ENCODE assay signal across 1 cellular context in genomic region chr6:42938987-42939809, GRCh38.
A peak's percentile ranks its signal among the peaks of the same experiment; 100 is the strongest.
TF ChIP-seq lines count a peak whose summit lies in the region.

No MANE protein-coding gene starts in this region.

TF ChIP-seq in HepG2, 621 proteins besides CTCF, POLR2A, EP300 and RAD21 (continued from another document and continues in another):
- TF ChIP-seq CREB3 (CRISPR knock-in tag; IDR thresholded peaks at IDR 0.05), result no peak
- peak; percentile 35; the same call in 1 of the 2 replicates for TF ChIP-seq SOX13 (IDR thresholded peaks at IDR 0.05)
- TF ChIP-seq SOX13 (CRISPR knock-in tag; conservative IDR thresholded peaks at IDR 0.05 in 1 of 2, IDR thresholded peaks at IDR 0.05 in 1 of 2), result peak in 1 of 2 experiments; percentile 79; a peak in 2 of 4 replicates
- TF ChIP-seq ZNF772 (CRISPR knock-in tag; IDR thresholded peaks at IDR 0.05), result no peak
- TF ChIP-seq ZNF883 (CRISPR knock-in tag; IDR thresholded peaks at IDR 0.05; ENCODE audit: not compliant biosample characterization), result no peak
- TF ChIP-seq ZNF224 (CRISPR knock-in tag; IDR thresholded peaks at IDR 0.05), result no peak
- no peak for TF ChIP-seq ETV6 (CRISPR knock-in tag; conservative IDR thresholded peaks at IDR 0.05)
- TF ChIP-seq MEIS1 (CRISPR knock-in tag; IDR thresholded peaks at IDR 0.05; ENCODE audit: borderline replicate concordance), result peak; percentile 60; the same call in 1 of the 2 replicates
- TF ChIP-seq SIN3B (IDR thresholded peaks at IDR 0.05; ENCODE audit: low read length), result no peak
- TF ChIP-seq HNF1A (IDR thresholded peaks at IDR 0.05; ENCODE audit: low read depth), result no peak
- TF ChIP-seq HNF1A (CRISPR knock-in tag; IDR thresholded peaks at IDR 0.05; ENCODE audit: borderline replicate concordance), result no peak; the same call in none of the 2 replicates
- TF ChIP-seq GMEB2 (CRISPR knock-in tag; IDR thresholded peaks at IDR 0.05; ENCODE audit: low read depth), result no peak
- TF ChIP-seq ZNF33B (CRISPR knock-in tag; IDR thresholded peaks at IDR 0.05), result no peak
- TF ChIP-seq HNRNPK (IDR thresholded peaks at IDR 0.05; ENCODE audit: low read depth, low read length, poor library complexity, severe bottlenecking), result no peak
- no peak for TF ChIP-seq ZNF549 (CRISPR knock-in tag; IDR thresholded peaks at IDR 0.05)
- TF ChIP-seq ZMYM2 (CRISPR knock-in tag; IDR thresholded peaks at IDR 0.05), result 0 out of 2 replicates have a peak, but pooled peaks have one; percentile 28
- no peak for TF ChIP-seq RBFOX2 (IDR thresholded peaks at IDR 0.05; ENCODE audit: low read depth, low read length)
- peak; percentile 98 for TF ChIP-seq SALL1 (CRISPR knock-in tag; IDR thresholded peaks at IDR 0.05)
- peak; percentile 65; the same call in 1 of the 2 replicates for TF ChIP-seq MED13 (CRISPR knock-in tag; IDR thresholded peaks at IDR 0.05)
- 0 out of 2 replicates have a peak, but pooled peaks have one; percentile 44 for TF ChIP-seq KLF9 (CRISPR knock-in tag; IDR thresholded peaks at IDR 0.05; ENCODE audit: low read depth)
- no peak for TF ChIP-seq MTF1 (CRISPR knock-in tag; IDR thresholded peaks at IDR 0.05)
- peak; percentile 70; the same call in 1 of the 2 replicates for TF ChIP-seq REL (CRISPR knock-in tag; conservative IDR thresholded peaks at IDR 0.05)
- peak; percentile 85 for TF ChIP-seq HINFP (CRISPR knock-in tag; IDR thresholded peaks at IDR 0.05; ENCODE audit: low read depth)
- TF ChIP-seq CERS6 (CRISPR knock-in tag; IDR thresholded peaks at IDR 0.05), result no peak
- TF ChIP-seq KDM6A (CRISPR knock-in tag; IDR thresholded peaks at IDR 0.05; ENCODE audit: low read depth), result peak; percentile 82
- TF ChIP-seq NR0B2 (CRISPR knock-in tag; IDR thresholded peaks at IDR 0.05), result no peak
- TF ChIP-seq NR2F1 (CRISPR knock-in tag; IDR thresholded peaks at IDR 0.05), result peak in 1 of 2 experiments; percentile 69; a peak in 2 of 4 replicates
- TF ChIP-seq HOXA5 (CRISPR knock-in tag; IDR thresholded peaks at IDR 0.05), result no peak
- TF ChIP-seq ZNF800 (CRISPR knock-in tag; IDR thresholded peaks at IDR 0.05), result 0 out of 2 replicates have a peak, but pooled peaks have one; percentile 27
- peak; percentile 77; the same call in 1 of the 2 replicates for TF ChIP-seq ZNF564 (CRISPR knock-in tag; IDR thresholded peaks at IDR 0.05)
- TF ChIP-seq ZBTB10 (CRISPR knock-in tag; IDR thresholded peaks at IDR 0.05; ENCODE audit: borderline replicate concordance), result no peak
- TF ChIP-seq E2F2 (CRISPR knock-in tag; IDR thresholded peaks at IDR 0.05; ENCODE audit: borderline replicate concordance), result no peak
- no peak for TF ChIP-seq DDIT3 (CRISPR knock-in tag; IDR thresholded peaks at IDR 0.05)
- TF ChIP-seq SMAD3 (CRISPR knock-in tag; IDR thresholded peaks at IDR 0.05), result peak; percentile 62; the same call in 1 of the 2 replicates
- TF ChIP-seq MYPOP (CRISPR knock-in tag; IDR thresholded peaks at IDR 0.05), result peak; percentile 49; the same call in 1 of the 2 replicates
- peak; percentile 84 for TF ChIP-seq UBTF (CRISPR knock-in tag; IDR thresholded peaks at IDR 0.05)
- no peak for TF ChIP-seq ZNF878 (CRISPR knock-in tag; IDR thresholded peaks at IDR 0.05)
- TF ChIP-seq ZBTB3 (CRISPR knock-in tag; IDR thresholded peaks at IDR 0.05; ENCODE audit: borderline replicate concordance, low read depth), result no peak
- peak; percentile 69 for TF ChIP-seq KAT8 (CRISPR knock-in tag; IDR thresholded peaks at IDR 0.05)
- TF ChIP-seq IRF2 (CRISPR knock-in tag; IDR thresholded peaks at IDR 0.05), result peak; percentile 90
- TF ChIP-seq TCF12 (IDR thresholded peaks at IDR 0.05), result no peak
- TF ChIP-seq TCF12 (CRISPR knock-in tag; IDR thresholded peaks at IDR 0.05), result peak; percentile 73
- TF ChIP-seq ZNF670 (CRISPR knock-in tag; IDR thresholded peaks at IDR 0.05; ENCODE audit: borderline replicate concordance), result peak; percentile 53; the same call in 1 of the 2 replicates
